In genomic region chr16:50096791-50097190, GRCh38 we compare ENCODE assay signal across 24 cellular contexts. TPM values are rescaled to one million over a fixed set of nuclear protein-coding genes. Genes with fewer than 3 reads are reported as not detected.
DNase-seq lines count a peak whose midpoint lies in the region; ATAC-seq, FAIRE-seq and TF ChIP-seq lines count a peak whose summit lies in the region.
"Had no signal": no experiment of that assay in that cellular context is flagged by ENCODE, and none has a peak within 500 bp of the region (broad histone marks: within the 10 kb centered on the region; RNA-seq: fewer than 3 reads in every experiment).

No MANE protein-coding gene starts in this region.

- intact Hi-C loops in heart right ventricle (cut with DNase I) (no loop called here), vagina (cut with DNase I) (no loop called here)

- H3K4me1 Mint-ChIP-seq in endothelial cell (ENCODE audit: unreplicated experiment), result no peaks in the 10 kb centered on the region
- H3K4me1 Mint-ChIP-seq: GM23338 had no signal

- H3K9me3 Mint-ChIP-seq in endothelial cell (ENCODE audit: unreplicated experiment), result no peaks in the 10 kb centered on the region
- H3K9me3 Mint-ChIP-seq: activated T-cell treated with anti-CD3 and anti-CD28 coated beads, Interleukin-2, amount 50 U/mL, for 24 hours; CD4-positive, alpha-beta memory T cell; GM23338 had no signal

- H3K36me3 Mint-ChIP-seq in endothelial cell (ENCODE audit: low read depth, unreplicated experiment), result peaks cover 9% of the 10 kb centered on the region

- TF ChIP-seq CTCF in AG10803 (conservative IDR thresholded peaks at IDR 0.05; ENCODE audit: low read length), result no peak
- no peak for TF ChIP-seq CTCF in bronchial epithelial cell (IDR thresholded peaks at IDR 0.05; ENCODE audit: insufficient read depth, low read length, severe bottlenecking)
- TF ChIP-seq CTCF in heart right ventricle (IDR thresholded peaks at IDR 0.05), result no peak
- TF ChIP-seq CTCF in vagina (IDR thresholded peaks at IDR 0.05), result no peak
- no peak for TF ChIP-seq CTCF in endothelial cell (IDR thresholded peaks at IDR 0.05; ENCODE audit: unreplicated experiment)

- no peak overlapping the region for H3K4me3 ChIP-seq in AG10803 (ENCODE audit: low read length)
- H3K4me3 ChIP-seq in bronchial epithelial cell (ENCODE audit: low read depth, low read length), result no peak overlapping the region
- no peak overlapping the region for H3K4me3 ChIP-seq in heart right ventricle
- no peak overlapping the region for H3K4me3 ChIP-seq in vagina
- H3K4me3 ChIP-seq: cardiac muscle cell, GM23338 had no signal

- H3K4me1 ChIP-seq in heart right ventricle, result peaks cover 0 to 14% (median 5%) of the 10 kb centered on the region in 9 donors
- no peaks in the 10 kb centered on the region for H3K4me1 ChIP-seq in vagina

- H3K36me3 ChIP-seq in bronchial epithelial cell (ENCODE audit: control insufficient read depth, insufficient read depth, low read length) (no peaks in the 10 kb centered on the region), heart right ventricle (peaks cover 0 to 81% (median 15%) of the 10 kb centered on the region in 9 donors), vagina (peaks cover 0 to 20% of the 10 kb centered on the region in 2 donors)

- peaks cover 1% of the 10 kb centered on the region for H3K27me3 Mint-ChIP-seq in endothelial cell (ENCODE audit: unreplicated experiment)
- H3K27me3 Mint-ChIP-seq: activated T-cell treated with anti-CD3 and anti-CD28 coated beads, Interleukin-2, amount 50 U/mL, for 24 hours; CD4-positive, alpha-beta memory T cell had no signal

- no peak overlapping the region for H3K4me3 Mint-ChIP-seq in endothelial cell (ENCODE audit: unreplicated experiment)
- H3K4me3 Mint-ChIP-seq: activated T-cell treated with anti-CD3 and anti-CD28 coated beads, Interleukin-2, amount 50 U/mL, for 24 hours; CD4-positive, alpha-beta memory T cell; GM23338 had no signal

- DNase-seq in AG10803 (ENCODE audit: low read depth) (peak; percentile 91), HS-5 (ENCODE audit: low read depth) (peak; percentile 48), bronchial epithelial cell (ENCODE audit: low read depth) (peak; percentile 2), kidney tubule cell (ENCODE audit: low spot score) (peak; percentile 10), heart right ventricle (no peak), NOMO-1 treated with dmso at 0.1 percent for 144 hours (lab: John Stamatoyannopoulos, UW; ENCODE audit: unreplicated experiment) (no peak), vagina (ENCODE audit: extremely low spot score in 2 of 2) (no peak), endothelial cell (ENCODE audit: low spot score) (no peak)
- DNase-seq: activated CD4-positive, alpha-beta T cell treated with anti-CD3 and anti-CD28 coated beads, Interleukin-2, amount 50 U/mL, for 48 hours; activated naive CD4-positive, alpha-beta T cell treated with anti-CD3 and anti-CD28 coated beads, Interleukin-2, amount 50 U/mL, for 16 hours; activated T-cell treated with anti-CD3 and anti-CD28 coated beads, Interleukin-2, amount 50 U/mL, for 24 hours; CD4-positive, alpha-beta memory T cell; effector CD4-positive, alpha-beta T cell; MM.1S; NCI-H2029 treated with DMSO at 0.1 percent for 48 hours; NCI-H526; PC-3; posterior cingulate gyrus; small intestine had no signal

- 88 to 90% methylated on average over 3 of the region's 3 CpGs for WGBS in heart right ventricle, 2 donors

- H3K27me3 ChIP-seq in bronchial epithelial cell (ENCODE audit: control insufficient read depth, insufficient read depth, low read length) (no peaks in the 10 kb centered on the region), heart right ventricle (no peaks in the 10 kb centered on the region), vagina (no peaks in the 10 kb centered on the region)
- H3K27me3 ChIP-seq: cardiac muscle cell had no signal

- no peak for TF ChIP-seq POLR2A in vagina (IDR thresholded peaks at IDR 0.05)

- H3K9me3 ChIP-seq in heart right ventricle (no peaks in the 10 kb centered on the region), vagina (no peaks in the 10 kb centered on the region)

- no peak for FAIRE-seq in bronchial epithelial cell (lab: Jason Lieb, UNC)
- FAIRE-seq: frontal cortex, GM12892, small intestine, TTC549 had no signal

- ATAC-seq in heart right ventricle, result no peak
- ATAC-seq: GM23338, PC-3 had no signal

- no peak overlapping the region for H3K27ac Mint-ChIP-seq in endothelial cell (ENCODE audit: unreplicated experiment)
- H3K27ac Mint-ChIP-seq: activated T-cell treated with anti-CD3 and anti-CD28 coated beads, Interleukin-2, amount 50 U/mL, for 24 hours; CD4-positive, alpha-beta memory T cell; GM23338 had no signal

- H3K27ac ChIP-seq in heart right ventricle (no peak overlapping the region), vagina (no peak overlapping the region)
- H3K27ac ChIP-seq: cardiac muscle cell had no signal

RNA-seq across cellular contexts. Expression of gene HEATR3, which starts 31.0 kb away (rescaled TPM):
- total RNA-seq in bronchial epithelial cell (14.8 and 16.1 TPM in 2 replicates), heart right ventricle (10 to 100 TPM in 7 of 10 donors, 1 to 10 TPM in 3; 8.7 to 15.8 (median 11.2) TPM), vagina (16.5 TPM), endothelial cell (ENCODE audit: unreplicated experiment) (10.3 TPM)
- polyA plus RNA-seq in heart right ventricle, result 1 to 10 TPM; 3.8 to 4.3 TPM

RNA-seq across cellular contexts. Expression of gene TENT4B, which starts 56.3 kb away (rescaled TPM):
- 9.2 and 9.5 TPM in 2 replicates for total RNA-seq in bronchial epithelial cell
- total RNA-seq in heart right ventricle, result 1 to 10 TPM; 4.4 to 8.6 (median 7.1) TPM
- polyA plus RNA-seq in heart right ventricle, result 1 to 10 TPM; 2.7 to 3.1 TPM
- total RNA-seq in vagina, result 14.0 TPM
- total RNA-seq in endothelial cell (ENCODE audit: unreplicated experiment), result 7.1 TPM

Comparison
In these comparisons a context has a peak if more than half of its experiments do, and no peak if none do; other contexts are left out.
1. DNase-seq: peak in AG10803 (single experiment), HS-5 (single experiment), bronchial epithelial cell (single experiment) and kidney tubule cell (single experiment); none in heart right ventricle (0 of 2), NOMO-1 treated with dmso at 0.1 percent for 144 hours (single experiment), vagina (0 of 2) and endothelial cell (single experiment).